In genomic region chr20:46752639-46753235, GRCh38 we compare ENCODE assay signal across 8 cellular contexts. TPM values are rescaled to one million over a fixed set of nuclear protein-coding genes. Genes with fewer than 3 reads are reported as not detected.
A peak's percentile ranks its signal among the peaks of the same experiment; 100 is the strongest.
DNase-seq lines count a peak whose midpoint lies in the region; ATAC-seq and TF ChIP-seq lines count a peak whose summit lies in the region.

No MANE protein-coding gene starts in this region.

- no peak overlapping the region for H3K4me3 ChIP-seq in PC-9

- peaks cover under 1% of the 10 kb centered on the region for H3K4me1 ChIP-seq in PC-9 (replicated peaks; ENCODE audit: insufficient read depth)
- H3K4me1 ChIP-seq in foreskin keratinocyte, result no peaks in the 10 kb centered on the region

- POLR2A ChIA-PET in PC-9 (lab: Charles Lee; ENCODE audit: unreplicated experiment), result interaction anchor here (0.5 to 0.7 kb wide), 4 partner anchors 751 to 1903 kb away, joined by 3 to 7 read pairs (median 4); no protein-coding TSS in a partner anchor

- H3K9me2 ChIP-seq in PC-9 (ENCODE audit: insufficient read depth), result no peaks in the 10 kb centered on the region

- H3K36me3 ChIP-seq in PC-9 (ENCODE audit: low read depth), result no peaks in the 10 kb centered on the region

- BruUV-seq in PC-9 (replicated peaks; lab: Mats Ljungman, UMichigan), result no TSS peak

- no peaks in the 10 kb centered on the region for H3F3A ChIP-seq in PC-9 (ENCODE audit: insufficient read depth, low read depth)

- H3K9me3 ChIP-seq in PC-9 (ENCODE audit: insufficient read depth, low read depth), result no peaks in the 10 kb centered on the region

- ATAC-seq in foreskin keratinocyte (peak; percentile 20), HG03280 (IDR thresholded peaks at IDR 0.05; ENCODE audit: unreplicated experiment) (no peak)

- no peak overlapping the region for H3K4me2 ChIP-seq in PC-9

- H3K27me3 ChIP-seq in PC-9 (ENCODE audit: insufficient read depth, low read depth) (no peaks in the 10 kb centered on the region), foreskin keratinocyte (no peaks in the 10 kb centered on the region)

- no peak overlapping the region for H2AFZ ChIP-seq in PC-9

- CTCF ChIA-PET in PC-9 (lab: Charles Lee), result interaction anchor here (0.5 to 1.4 kb wide), 6 partner anchors 423 to 633 kb away, joined by 4 to 10 read pairs (median 4); no protein-coding TSS in a partner anchor

- no peaks in the 10 kb centered on the region for H3K79me2 ChIP-seq in PC-9 (ENCODE audit: low read depth)

- H3K27ac ChIP-seq in PC-9 (no peak overlapping the region), foreskin keratinocyte (no peak overlapping the region)

- TF ChIP-seq CTCF in PC-9 (conservative IDR thresholded peaks at IDR 0.05), result peak; percentile 95
- TF ChIP-seq CTCF in foreskin keratinocyte (conservative IDR thresholded peaks at IDR 0.05), result peak; percentile 77

- DNase-seq in COLO829 (ENCODE audit: low spot score) (peak; percentile 66), HuH-7.5 (ENCODE audit: low spot score) (peak; percentile 35), PC-9 (peak in 1 of 2 experiments; percentile 65), activated T-helper 1 cell treated with Interleukin-2 at 50 U/mL for 16 hours (ENCODE audit: low read depth) (peak; percentile 10), foreskin keratinocyte (peak in 1 of 2 donors; percentile 18), pons (ENCODE audit: low spot score) (peak; percentile 59), OCI-M2 (lab: John Stamatoyannopoulos, UW; ENCODE audit: unreplicated experiment) (no peak)

- intact Hi-C loops in PC-9 (cut with micrococcal nuclease; ENCODE audit: unreplicated experiment), result loop anchor here (1.0 to 10.0 kb wide), 4 partner anchors 442 to 1872 kb away; no protein-coding TSS in a partner anchor

- H4K20me1 ChIP-seq in PC-9 (ENCODE audit: insufficient read depth), result no peaks in the 10 kb centered on the region

RNA-seq across cellular contexts. Expression of gene SLC2A10, which starts 43.3 kb away (rescaled TPM):
- total RNA-seq in PC-9 (2021), result 28.6 and 33.6 TPM in 2 replicates
- total RNA-seq in foreskin keratinocyte, result 0.11 and 0.37 TPM in 2 replicates
- polyA plus RNA-seq in foreskin keratinocyte, result 0.11 and 0.18 TPM in 2 replicates

Comparison
In these comparisons a context has a peak if more than half of its experiments do, and no peak if none do; other contexts are left out.
1. RNA of gene SLC2A10, which starts 43.3 kb away (total RNA-seq): 28.6 to 33.6 TPM in PC-9; 0.11 to 0.37 TPM in foreskin keratinocyte; every median in the first group is over 10 times any median in the second.